2 cellular contexts compared by ENCODE assay signal in the genomic region with DNA sequence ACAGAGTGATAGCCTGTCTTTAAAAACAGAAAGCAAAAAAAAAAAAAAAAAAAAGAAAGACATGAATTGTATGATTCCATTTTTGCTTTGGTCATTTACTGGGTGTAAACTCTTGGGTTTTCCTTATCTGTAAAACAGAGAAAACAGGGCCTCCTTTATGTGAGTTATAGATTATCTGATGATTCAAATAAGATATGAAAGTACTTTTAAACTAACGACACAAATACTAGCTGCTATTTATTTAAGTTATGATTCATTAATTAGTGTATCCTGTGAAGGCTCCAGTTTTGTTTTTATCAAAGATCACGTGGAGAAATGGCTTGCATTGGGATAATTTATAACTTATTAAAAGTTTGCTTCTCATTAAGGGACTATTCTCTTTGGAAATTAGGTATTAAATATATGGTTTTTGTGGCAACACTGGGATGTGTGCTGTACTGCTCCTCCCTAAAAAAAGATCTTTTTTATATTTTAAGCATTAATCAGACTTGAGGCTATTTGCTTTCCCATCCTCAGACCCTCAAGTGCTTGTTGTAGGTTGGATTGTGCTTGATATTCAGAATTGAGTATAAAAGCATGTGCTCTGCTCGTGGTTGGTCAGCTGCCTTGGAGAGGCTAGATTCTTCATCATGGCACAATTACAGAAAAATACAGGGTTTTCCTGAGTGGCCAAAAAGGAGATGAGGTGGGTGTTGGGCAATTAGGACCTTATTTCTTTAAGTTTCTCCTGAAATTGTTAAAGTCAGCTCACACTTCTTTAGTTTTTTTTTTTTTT.
TF ChIP-seq lines count a peak whose summit lies in the region.

No MANE protein-coding gene starts in this region.

TF ChIP-seq in GM12878, 131 proteins besides CTCF, POLR2A, EP300 and RAD21 (continued from another document):
- TF ChIP-seq PML (IDR thresholded peaks at IDR 0.05; ENCODE audit: low read length) (no peak), SMAD1 (IDR thresholded peaks at IDR 0.05; ENCODE audit: low read depth, partially characterized antibody) (no peak), YBX1 (IDR thresholded peaks at IDR 0.05) (no peak), MTA2 (IDR thresholded peaks at IDR 0.05; ENCODE audit: low read depth) (no peak), FOS (IDR thresholded peaks at IDR 0.05; ENCODE audit: borderline replicate concordance, extremely low read depth, insufficient read length) (no peak), ZZZ3 (IDR thresholded peaks at IDR 0.05; ENCODE audit: control insufficient read depth, insufficient read length, low read depth) (no peak), BRCA1 (IDR thresholded peaks at IDR 0.05; ENCODE audit: low read depth, low read length) (no peak), RCOR1 (conservative IDR thresholded peaks at IDR 0.05; ENCODE audit: low read depth, low read length) (no peak)
- TF ChIP-seq, protein P1, sequence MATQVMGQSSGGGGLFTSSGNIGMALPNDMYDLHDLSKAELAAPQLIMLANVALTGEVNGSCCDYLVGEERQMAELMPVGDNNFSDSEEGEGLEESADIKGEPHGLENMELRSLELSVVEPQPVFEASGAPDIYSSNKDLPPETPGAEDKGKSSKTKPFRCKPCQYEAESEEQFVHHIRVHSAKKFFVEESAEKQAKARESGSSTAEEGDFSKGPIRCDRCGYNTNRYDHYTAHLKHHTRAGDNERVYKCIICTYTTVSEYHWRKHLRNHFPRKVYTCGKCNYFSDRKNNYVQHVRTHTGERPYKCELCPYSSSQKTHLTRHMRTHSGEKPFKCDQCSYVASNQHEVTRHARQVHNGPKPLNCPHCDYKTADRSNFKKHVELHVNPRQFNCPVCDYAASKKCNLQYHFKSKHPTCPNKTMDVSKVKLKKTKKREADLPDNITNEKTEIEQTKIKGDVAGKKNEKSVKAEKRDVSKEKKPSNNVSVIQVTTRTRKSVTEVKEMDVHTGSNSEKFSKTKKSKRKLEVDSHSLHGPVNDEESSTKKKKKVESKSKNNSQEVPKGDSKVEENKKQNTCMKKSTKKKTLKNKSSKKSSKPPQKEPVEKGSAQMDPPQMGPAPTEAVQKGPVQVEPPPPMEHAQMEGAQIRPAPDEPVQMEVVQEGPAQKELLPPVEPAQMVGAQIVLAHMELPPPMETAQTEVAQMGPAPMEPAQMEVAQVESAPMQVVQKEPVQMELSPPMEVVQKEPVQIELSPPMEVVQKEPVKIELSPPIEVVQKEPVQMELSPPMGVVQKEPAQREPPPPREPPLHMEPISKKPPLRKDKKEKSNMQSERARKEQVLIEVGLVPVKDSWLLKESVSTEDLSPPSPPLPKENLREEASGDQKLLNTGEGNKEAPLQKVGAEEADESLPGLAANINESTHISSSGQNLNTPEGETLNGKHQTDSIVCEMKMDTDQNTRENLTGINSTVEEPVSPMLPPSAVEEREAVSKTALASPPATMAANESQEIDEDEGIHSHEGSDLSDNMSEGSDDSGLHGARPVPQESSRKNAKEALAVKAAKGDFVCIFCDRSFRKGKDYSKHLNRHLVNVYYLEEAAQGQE (IDR thresholded peaks at IDR 0.05; ENCODE audit: low read depth, low read length), result no peak
- TF ChIP-seq, protein P2, sequence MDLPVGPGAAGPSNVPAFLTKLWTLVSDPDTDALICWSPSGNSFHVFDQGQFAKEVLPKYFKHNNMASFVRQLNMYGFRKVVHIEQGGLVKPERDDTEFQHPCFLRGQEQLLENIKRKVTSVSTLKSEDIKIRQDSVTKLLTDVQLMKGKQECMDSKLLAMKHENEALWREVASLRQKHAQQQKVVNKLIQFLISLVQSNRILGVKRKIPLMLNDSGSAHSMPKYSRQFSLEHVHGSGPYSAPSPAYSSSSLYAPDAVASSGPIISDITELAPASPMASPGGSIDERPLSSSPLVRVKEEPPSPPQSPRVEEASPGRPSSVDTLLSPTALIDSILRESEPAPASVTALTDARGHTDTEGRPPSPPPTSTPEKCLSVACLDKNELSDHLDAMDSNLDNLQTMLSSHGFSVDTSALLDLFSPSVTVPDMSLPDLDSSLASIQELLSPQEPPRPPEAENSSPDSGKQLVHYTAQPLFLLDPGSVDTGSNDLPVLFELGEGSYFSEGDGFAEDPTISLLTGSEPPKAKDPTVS (IDR thresholded peaks at IDR 0.05; ENCODE audit: low read depth, low read length), result no peak
- TF ChIP-seq, protein P3, sequence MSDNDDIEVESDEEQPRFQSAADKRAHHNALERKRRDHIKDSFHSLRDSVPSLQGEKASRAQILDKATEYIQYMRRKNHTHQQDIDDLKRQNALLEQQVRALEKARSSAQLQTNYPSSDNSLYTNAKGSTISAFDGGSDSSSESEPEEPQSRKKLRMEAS (IDR thresholded peaks at IDR 0.05; ENCODE audit: low read depth, low read length), result no peak
- TF ChIP-seq, protein P4, sequence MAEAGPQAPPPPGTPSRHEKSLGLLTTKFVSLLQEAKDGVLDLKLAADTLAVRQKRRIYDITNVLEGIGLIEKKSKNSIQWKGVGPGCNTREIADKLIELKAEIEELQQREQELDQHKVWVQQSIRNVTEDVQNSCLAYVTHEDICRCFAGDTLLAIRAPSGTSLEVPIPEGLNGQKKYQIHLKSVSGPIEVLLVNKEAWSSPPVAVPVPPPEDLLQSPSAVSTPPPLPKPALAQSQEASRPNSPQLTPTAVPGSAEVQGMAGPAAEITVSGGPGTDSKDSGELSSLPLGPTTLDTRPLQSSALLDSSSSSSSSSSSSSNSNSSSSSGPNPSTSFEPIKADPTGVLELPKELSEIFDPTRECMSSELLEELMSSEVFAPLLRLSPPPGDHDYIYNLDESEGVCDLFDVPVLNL (IDR thresholded peaks at IDR 0.05; ENCODE audit: low read depth, low read length), result no peak
- TF ChIP-seq, protein P5, sequence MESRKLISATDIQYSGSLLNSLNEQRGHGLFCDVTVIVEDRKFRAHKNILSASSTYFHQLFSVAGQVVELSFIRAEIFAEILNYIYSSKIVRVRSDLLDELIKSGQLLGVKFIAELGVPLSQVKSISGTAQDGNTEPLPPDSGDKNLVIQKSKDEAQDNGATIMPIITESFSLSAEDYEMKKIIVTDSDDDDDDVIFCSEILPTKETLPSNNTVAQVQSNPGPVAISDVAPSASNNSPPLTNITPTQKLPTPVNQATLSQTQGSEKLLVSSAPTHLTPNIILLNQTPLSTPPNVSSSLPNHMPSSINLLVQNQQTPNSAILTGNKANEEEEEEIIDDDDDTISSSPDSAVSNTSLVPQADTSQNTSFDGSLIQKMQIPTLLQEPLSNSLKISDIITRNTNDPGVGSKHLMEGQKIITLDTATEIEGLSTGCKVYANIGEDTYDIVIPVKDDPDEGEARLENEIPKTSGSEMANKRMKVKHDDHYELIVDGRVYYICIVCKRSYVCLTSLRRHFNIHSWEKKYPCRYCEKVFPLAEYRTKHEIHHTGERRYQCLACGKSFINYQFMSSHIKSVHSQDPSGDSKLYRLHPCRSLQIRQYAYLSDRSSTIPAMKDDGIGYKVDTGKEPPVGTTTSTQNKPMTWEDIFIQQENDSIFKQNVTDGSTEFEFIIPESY (IDR thresholded peaks at IDR 0.05), result no peak

TF ChIP-seq in SK-N-SH treated with all-trans-retinoic acid at 6 μM for 48 hours, 23 proteins besides CTCF, POLR2A, EP300 and RAD21 (continued from another document):
- TF ChIP-seq TSHZ2 (CRISPR knock-in tag; IDR thresholded peaks at IDR 0.05), result no peak
- TF ChIP-seq ISL1 (CRISPR knock-in tag; IDR thresholded peaks at IDR 0.05), result no peak
- no peak for TF ChIP-seq ARNTL (CRISPR knock-in tag; IDR thresholded peaks at IDR 0.05; ENCODE audit: borderline replicate concordance, low read depth)
